Comparison of ENCODE assay signal across 1 cellular context in genomic region chr7:155343661-155344121, GRCh38.
TF ChIP-seq lines count a peak whose summit lies in the region.

No MANE protein-coding gene starts in this region.

TF ChIP-seq in SK-N-SH treated with all-trans-retinoic acid at 6 μM for 48 hours, 23 proteins besides CTCF, POLR2A, EP300 and RAD21 (continued from another document):
- TF ChIP-seq PATZ1 (CRISPR knock-in tag; IDR thresholded peaks at IDR 0.05; ENCODE audit: borderline replicate concordance) = no peak
- no peak for TF ChIP-seq PPARA (CRISPR knock-in tag; IDR thresholded peaks at IDR 0.05; ENCODE audit: borderline replicate concordance)
- no peak for TF ChIP-seq ISL1 (CRISPR knock-in tag; IDR thresholded peaks at IDR 0.05)
- TF ChIP-seq ZFP30 (CRISPR knock-in tag; IDR thresholded peaks at IDR 0.05) = no peak
- no peak for TF ChIP-seq TSHZ2 (CRISPR knock-in tag; IDR thresholded peaks at IDR 0.05)
- no peak for TF ChIP-seq GLIS3 (CRISPR knock-in tag; IDR thresholded peaks at IDR 0.05)
- TF ChIP-seq ZNF70 (CRISPR knock-in tag; IDR thresholded peaks at IDR 0.05) = no peak
- TF ChIP-seq, protein P1, sequence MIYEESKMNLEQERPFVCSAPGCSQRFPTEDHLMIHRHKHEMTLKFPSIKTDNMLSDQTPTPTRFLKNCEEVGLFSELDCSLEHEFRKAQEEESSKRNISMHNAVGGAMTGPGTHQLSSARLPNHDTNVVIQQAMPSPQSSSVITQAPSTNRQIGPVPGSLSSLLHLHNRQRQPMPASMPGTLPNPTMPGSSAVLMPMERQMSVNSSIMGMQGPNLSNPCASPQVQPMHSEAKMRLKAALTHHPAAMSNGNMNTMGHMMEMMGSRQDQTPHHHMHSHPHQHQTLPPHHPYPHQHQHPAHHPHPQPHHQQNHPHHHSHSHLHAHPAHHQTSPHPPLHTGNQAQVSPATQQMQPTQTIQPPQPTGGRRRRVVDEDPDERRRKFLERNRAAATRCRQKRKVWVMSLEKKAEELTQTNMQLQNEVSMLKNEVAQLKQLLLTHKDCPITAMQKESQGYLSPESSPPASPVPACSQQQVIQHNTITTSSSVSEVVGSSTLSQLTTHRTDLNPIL (CRISPR knock-in tag; IDR thresholded peaks at IDR 0.05; ENCODE audit: low read depth) = no peak
